8 cellular contexts compared by ENCODE assay signal in genomic region chr9:19303216-19303615, GRCh38.
"Had no signal": no experiment of that assay in that cellular context is flagged by ENCODE, and none has a peak within 500 bp of the region (broad histone marks: within the 10 kb centered on the region; RNA-seq: fewer than 3 reads in every experiment).

No MANE protein-coding gene starts in this region.

- H2AFZ ChIP-seq: GM23338 had no signal

- H3K27ac Mint-ChIP-seq: GM23338 had no signal

- DNase-seq: H9, HCEC 1CT, IMR-90, KBM-7 had no signal

- H3K4me1 Mint-ChIP-seq: GM23338, H9 had no signal

- H3K4me3 ChIP-seq: GM23338 had no signal

- FAIRE-seq: H1, H54, HTR-8/SVneo had no signal

- H3K4me3 Mint-ChIP-seq: GM23338, H9 had no signal

- H3K9me3 Mint-ChIP-seq: GM23338, H9 had no signal

- ATAC-seq: GM23338 had no signal

- H3K4me2 ChIP-seq: GM23338 had no signal
